Comparison of ENCODE assay signal across 9 cellular contexts in genomic region chr10:125084191-125085186, GRCh38.
DNase-seq lines count a peak whose midpoint lies in the region; ATAC-seq and TF ChIP-seq lines count a peak whose summit lies in the region.
"Had no signal": no experiment of that assay in that cellular context is flagged by ENCODE, and none has a peak within 500 bp of the region (broad histone marks: within the 10 kb centered on the region; RNA-seq: fewer than 3 reads in every experiment).

No MANE protein-coding gene starts in this region.

- DNase-seq in ELR (ENCODE audit: low read depth) (peak; percentile 99), SHP77 (lab: John Stamatoyannopoulos, UW) (peak; percentile 83 to 89), foreskin fibroblast (peak; percentile 92 to 94), progenitor cell of endocrine pancreas (ENCODE audit: low spot score, unreplicated experiment) (no peak), NCI-H1930 (lab: John Stamatoyannopoulos, UW) (no peak), middle frontal gyrus (ENCODE audit: extremely low spot score, low spot score) (no peak)

- peak overlapping the region; percentile 92 for H3K27ac Mint-ChIP-seq in progenitor cell of endocrine pancreas

- H3K27me3 Mint-ChIP-seq in progenitor cell of endocrine pancreas, result no peaks in the 10 kb centered on the region

- H3K4me3 Mint-ChIP-seq in progenitor cell of endocrine pancreas (ENCODE audit: low read depth), result peak overlapping the region; percentile 28

- peaks cover 37% of the 10 kb centered on the region for H3K4me1 Mint-ChIP-seq in progenitor cell of endocrine pancreas (ENCODE audit: low read depth)

- peak; percentile 15 for TF ChIP-seq CTCF in foreskin fibroblast (IDR thresholded peaks at IDR 0.05; ENCODE audit: low read depth, low read length)
- TF ChIP-seq CTCF in progenitor cell of endocrine pancreas (IDR thresholded peaks at IDR 0.05; ENCODE audit: unreplicated experiment), result no peak

- H3K36me3 Mint-ChIP-seq in progenitor cell of endocrine pancreas (ENCODE audit: insufficient read depth), result peaks cover 25% of the 10 kb centered on the region

- no peak for ATAC-seq in HG02571 (IDR thresholded peaks at IDR 0.05; ENCODE audit: unreplicated experiment)
- ATAC-seq in GM21423 (IDR thresholded peaks at IDR 0.05; ENCODE audit: unreplicated experiment), result no peak

- H3K4me3 ChIP-seq in foreskin fibroblast (ENCODE audit: low read depth in 1 of 2, low read length in 2 of 2), result no peak overlapping the region
- H3K4me3 ChIP-seq: suprapubic skin had no signal

- no peaks in the 10 kb centered on the region for H3K9me3 Mint-ChIP-seq in progenitor cell of endocrine pancreas (ENCODE audit: low read depth)

Comparison
In these comparisons a context has a peak if more than half of its experiments do, and no peak if none do; other contexts are left out.
1. DNase-seq: peak in ELR (single experiment), SHP77 (2 of 2) and foreskin fibroblast (2 of 2); none in progenitor cell of endocrine pancreas (single experiment), NCI-H1930 (0 of 2) and middle frontal gyrus (single experiment).